ENCODE assay signal across 10 cellular contexts in genomic region chr6:133040025-133040838, GRCh38.
DNase-seq lines count a peak whose midpoint lies in the region; ATAC-seq and TF ChIP-seq lines count a peak whose summit lies in the region.
"Had no signal": no experiment of that assay in that cellular context is flagged by ENCODE, and none has a peak within 500 bp of the region (broad histone marks: within the 10 kb centered on the region; RNA-seq: fewer than 3 reads in every experiment).

No MANE protein-coding gene starts in this region.

- no peaks in the 10 kb centered on the region for H3K36me3 Mint-ChIP-seq in activated naive CD8-positive, alpha-beta T cell treated with anti-CD3 and anti-CD28 coated beads for 36 hours
- H3K36me3 Mint-ChIP-seq: activated naive CD4-positive, alpha-beta T cell treated with anti-CD3 and anti-CD28 coated beads, Interleukin-2, amount 50 U/mL, for 24 hours had no signal

- intact Hi-C loops in body of pancreas (cut with DNase I) (no loop called here), left colon (cut with DNase I, micrococcal nuclease) (no loop called here)

- no peak overlapping the region for H3K27ac Mint-ChIP-seq in activated naive CD8-positive, alpha-beta T cell treated with anti-CD3 and anti-CD28 coated beads for 36 hours
- H3K27ac Mint-ChIP-seq: activated naive CD4-positive, alpha-beta T cell treated with anti-CD3 and anti-CD28 coated beads, Interleukin-2, amount 50 U/mL, for 24 hours had no signal

- H3K27ac ChIP-seq in body of pancreas = no peak overlapping the region
- H3K27ac ChIP-seq: neutrophil had no signal

- no peak for TF ChIP-seq EP300 in Ishikawa (IDR thresholded peaks at IDR 0.05; ENCODE audit: borderline replicate concordance)

- peaks cover 8% of the 10 kb centered on the region for H3K27me3 Mint-ChIP-seq in activated naive CD8-positive, alpha-beta T cell treated with anti-CD3 and anti-CD28 coated beads for 36 hours

- H3K4me1 Mint-ChIP-seq in activated naive CD8-positive, alpha-beta T cell treated with anti-CD3 and anti-CD28 coated beads for 36 hours = no peaks in the 10 kb centered on the region
- H3K4me1 Mint-ChIP-seq: activated naive CD4-positive, alpha-beta T cell treated with anti-CD3 and anti-CD28 coated beads, Interleukin-2, amount 50 U/mL, for 24 hours had no signal

- DNase-seq in ELF-1 (ENCODE audit: low read depth, low spot score) = peak; percentile 9
- no peak for DNase-seq in body of pancreas
- peak; percentile 48 for DNase-seq in myocyte (ENCODE audit: low read depth)
- DNase-seq in left colon = no peak
- no peak for DNase-seq in GM19238 (ENCODE audit: insufficient read length, low spot score)
- DNase-seq in NOMO-1 (lab: John Stamatoyannopoulos, UW; ENCODE audit: unreplicated experiment in 2 of 2) = no peak
- no peak for DNase-seq in activated naive CD8-positive, alpha-beta T cell treated with anti-CD3 and anti-CD28 coated beads for 36 hours

- TF ChIP-seq RAD21 in Ishikawa (IDR thresholded peaks at IDR 0.05; ENCODE audit: low read depth) = peak; percentile 45; the same call in 1 of the 2 replicates

- no peak overlapping the region for H3K4me3 ChIP-seq in body of pancreas

- no peak overlapping the region for H3K4me3 Mint-ChIP-seq in activated naive CD8-positive, alpha-beta T cell treated with anti-CD3 and anti-CD28 coated beads for 36 hours
- H3K4me3 Mint-ChIP-seq: activated naive CD4-positive, alpha-beta T cell treated with anti-CD3 and anti-CD28 coated beads, Interleukin-2, amount 50 U/mL, for 24 hours had no signal

- peak in 5 of 7 experiments; percentile 8 to 28 (median 20) for TF ChIP-seq CTCF in body of pancreas (IDR thresholded peaks at IDR 0.05)

- WGBS in body of pancreas, 2 donors = 81 to 83% methylated on average over 3 of the region's 3 CpGs

- no peaks in the 10 kb centered on the region for H3K27me3 ChIP-seq in body of pancreas
- H3K27me3 ChIP-seq: neutrophil had no signal

- TF ChIP-seq POLR2A in body of pancreas (IDR thresholded peaks at IDR 0.05) = no peak

- no peaks in the 10 kb centered on the region for H3K36me3 ChIP-seq in body of pancreas (replicated peaks in 1 of 2; ENCODE audit: insufficient read depth in 1 of 2, low read depth in 2 of 2)
- H3K36me3 ChIP-seq: neutrophil had no signal

- H3K9me3 ChIP-seq in body of pancreas = no peaks in the 10 kb centered on the region
- H3K9me3 ChIP-seq: neutrophil had no signal

- no peaks in the 10 kb centered on the region for H3K9me3 Mint-ChIP-seq in activated naive CD8-positive, alpha-beta T cell treated with anti-CD3 and anti-CD28 coated beads for 36 hours
- H3K9me3 Mint-ChIP-seq: activated naive CD4-positive, alpha-beta T cell treated with anti-CD3 and anti-CD28 coated beads, Interleukin-2, amount 50 U/mL, for 24 hours had no signal

- no peak for ATAC-seq in body of pancreas
- ATAC-seq in left colon = no peak

- H3K4me1 ChIP-seq in body of pancreas = no peaks in the 10 kb centered on the region

TF ChIP-seq in Ishikawa, 13 proteins besides CTCF, POLR2A, EP300 and RAD21:
- no peak for TF ChIP-seq YY1 (IDR thresholded peaks at IDR 0.05; ENCODE audit: low read depth)
- no peak for TF ChIP-seq ZBTB7A (IDR thresholded peaks at IDR 0.05; ENCODE audit: low read depth)
- no peak for TF ChIP-seq NFIC (IDR thresholded peaks at IDR 0.05)
- no peak for TF ChIP-seq CEBPB (IDR thresholded peaks at IDR 0.05)
- no peak for TF ChIP-seq USF1 (IDR thresholded peaks at IDR 0.05)
- no peak for TF ChIP-seq EGR1 (IDR thresholded peaks at IDR 0.05)
- TF ChIP-seq MAX (IDR thresholded peaks at IDR 0.05) = no peak

Comparison
In these comparisons a context has a peak if more than half of its experiments do, and no peak if none do; other contexts are left out.
1. DNase-seq: peak in ELF-1 (single experiment) and myocyte (single experiment); none in body of pancreas (0 of 4), left colon (0 of 2), GM19238 (single experiment), NOMO-1 (0 of 2) and activated naive CD8-positive, alpha-beta T cell treated with anti-CD3 and anti-CD28 coated beads for 36 hours (single experiment).